1 cellular context compared by ENCODE assay signal in the genomic region with DNA sequence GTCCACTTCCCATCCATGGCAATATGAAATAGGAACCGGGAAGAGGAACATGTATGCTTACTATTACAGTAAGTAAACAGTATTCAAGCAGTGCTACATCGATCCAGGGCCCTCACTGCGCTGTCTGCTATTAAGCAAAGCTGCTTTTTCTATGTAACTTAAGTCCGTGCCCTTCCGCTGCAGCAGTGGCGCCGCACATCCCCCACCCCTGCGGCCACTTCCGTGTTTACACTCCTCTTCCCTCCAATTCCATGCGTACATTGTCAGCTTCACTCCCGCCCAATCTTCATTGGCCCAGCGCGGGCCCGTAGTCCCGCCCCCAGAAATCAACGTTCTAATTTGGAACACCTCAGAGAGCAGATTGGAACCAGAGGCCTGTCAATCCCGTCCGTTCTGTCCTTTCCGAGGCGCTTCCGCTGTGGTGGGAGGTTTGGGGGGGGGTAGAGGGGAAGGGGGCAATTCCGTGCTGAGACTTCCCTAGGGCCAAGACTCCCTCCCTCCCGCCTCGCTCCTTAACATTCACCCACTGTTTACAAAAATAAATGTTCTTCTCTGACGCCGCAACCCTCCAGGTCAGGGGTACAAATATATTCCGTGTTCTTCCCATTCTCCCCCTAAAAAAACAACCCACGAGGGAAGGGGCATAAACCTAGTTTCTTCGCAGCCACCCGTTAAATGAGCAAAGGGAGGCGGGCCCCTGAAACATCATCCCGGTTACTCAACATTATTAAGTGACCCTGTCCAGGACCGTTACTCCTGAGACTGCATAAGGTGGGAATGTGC.
A peak's percentile ranks its signal among the peaks of the same experiment; 100 is the strongest.
TF ChIP-seq lines count a peak whose summit lies in the region.

No MANE protein-coding gene starts in this region.

TF ChIP-seq in K562, 482 proteins besides CTCF, POLR2A, EP300 and RAD21 (continued from another document and continues in another):
- TF ChIP-seq BHLHE40 (IDR thresholded peaks at IDR 0.05; ENCODE audit: low read length) (peak; percentile 25; the same call in 1 of the 2 replicates), HDAC1 (IDR thresholded peaks at IDR 0.05) (peak in 1 of 2 experiments; percentile 98; a peak in 2 of 4 replicates), FOXA1 (IDR thresholded peaks at IDR 0.05; ENCODE audit: borderline replicate concordance) (no peak), TARDBP (IDR thresholded peaks at IDR 0.05) (no peak), BRD9 (IDR thresholded peaks at IDR 0.05; ENCODE audit: low read depth, partially characterized antibody) (peak; percentile 69), E2F3 (CRISPR knock-in tag; IDR thresholded peaks at IDR 0.05) (peak; percentile 86; the same call in 1 of the 2 replicates), GABPB1 (CRISPR knock-in tag; IDR thresholded peaks at IDR 0.05) (peak; percentile 57), ZNF274 (IDR thresholded peaks at IDR 0.05; ENCODE audit: borderline replicate concordance, low read depth, low read length) (no peak), PPARD (CRISPR knock-in tag; IDR thresholded peaks at IDR 0.05) (no peak), CEBPG (CRISPR knock-in tag; IDR thresholded peaks at IDR 0.05) (no peak), CEBPG (tag; conservative IDR thresholded peaks at IDR 0.05 in 1 of 2, IDR thresholded peaks at IDR 0.05 in 1 of 2) (no peak), ZNF551 (CRISPR knock-in tag; IDR thresholded peaks at IDR 0.05) (no peak), RBM22 (IDR thresholded peaks at IDR 0.05; ENCODE audit: low read depth, low read length, poor library complexity, severe bottlenecking) (no peak), POLR2AphosphoS2 (IDR thresholded peaks at IDR 0.05; ENCODE audit: low read length) (peak; percentile 57; the same call in 1 of the 2 replicates), MCM5 (IDR thresholded peaks at IDR 0.05; ENCODE audit: low read depth) (no peak), ZFP1 (CRISPR knock-in tag; IDR thresholded peaks at IDR 0.05) (no peak), FOS (IDR thresholded peaks at IDR 0.05; ENCODE audit: extremely low read depth, insufficient read length) (peak; percentile 85), SMARCA5 (IDR thresholded peaks at IDR 0.05) (no peak), RAD51 (IDR thresholded peaks at IDR 0.05; ENCODE audit: borderline replicate concordance, low read depth) (no peak), SMC3 (conservative IDR thresholded peaks at IDR 0.05; ENCODE audit: insufficient read depth, low read depth, low read length) (no peak), ZBTB17 (CRISPR knock-in tag; IDR thresholded peaks at IDR 0.05) (no peak), HNRNPUL1 (IDR thresholded peaks at IDR 0.05; ENCODE audit: low read length) (no peak)
- TF ChIP-seq, protein P1, sequence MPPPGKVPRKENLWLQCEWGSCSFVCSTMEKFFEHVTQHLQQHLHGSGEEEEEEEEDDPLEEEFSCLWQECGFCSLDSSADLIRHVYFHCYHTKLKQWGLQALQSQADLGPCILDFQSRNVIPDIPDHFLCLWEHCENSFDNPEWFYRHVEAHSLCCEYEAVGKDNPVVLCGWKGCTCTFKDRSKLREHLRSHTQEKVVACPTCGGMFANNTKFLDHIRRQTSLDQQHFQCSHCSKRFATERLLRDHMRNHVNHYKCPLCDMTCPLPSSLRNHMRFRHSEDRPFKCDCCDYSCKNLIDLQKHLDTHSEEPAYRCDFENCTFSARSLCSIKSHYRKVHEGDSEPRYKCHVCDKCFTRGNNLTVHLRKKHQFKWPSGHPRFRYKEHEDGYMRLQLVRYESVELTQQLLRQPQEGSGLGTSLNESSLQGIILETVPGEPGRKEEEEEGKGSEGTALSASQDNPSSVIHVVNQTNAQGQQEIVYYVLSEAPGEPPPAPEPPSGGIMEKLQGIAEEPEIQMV (tag; conservative IDR thresholded peaks at IDR 0.05; ENCODE audit: low read depth): no peak
- TF ChIP-seq, protein P2, sequence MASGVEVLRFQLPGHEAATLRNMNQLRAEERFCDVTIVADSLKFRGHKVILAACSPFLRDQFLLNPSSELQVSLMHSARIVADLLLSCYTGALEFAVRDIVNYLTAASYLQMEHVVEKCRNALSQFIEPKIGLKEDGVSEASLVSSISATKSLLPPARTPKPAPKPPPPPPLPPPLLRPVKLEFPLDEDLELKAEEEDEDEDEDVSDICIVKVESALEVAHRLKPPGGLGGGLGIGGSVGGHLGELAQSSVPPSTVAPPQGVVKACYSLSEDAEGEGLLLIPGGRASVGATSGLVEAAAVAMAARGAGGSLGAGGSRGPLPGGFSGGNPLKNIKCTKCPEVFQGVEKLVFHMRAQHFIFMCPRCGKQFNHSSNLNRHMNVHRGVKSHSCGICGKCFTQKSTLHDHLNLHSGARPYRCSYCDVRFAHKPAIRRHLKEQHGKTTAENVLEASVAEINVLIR (CRISPR knock-in tag; IDR thresholded peaks at IDR 0.05): no peak
- TF ChIP-seq, protein P3, sequence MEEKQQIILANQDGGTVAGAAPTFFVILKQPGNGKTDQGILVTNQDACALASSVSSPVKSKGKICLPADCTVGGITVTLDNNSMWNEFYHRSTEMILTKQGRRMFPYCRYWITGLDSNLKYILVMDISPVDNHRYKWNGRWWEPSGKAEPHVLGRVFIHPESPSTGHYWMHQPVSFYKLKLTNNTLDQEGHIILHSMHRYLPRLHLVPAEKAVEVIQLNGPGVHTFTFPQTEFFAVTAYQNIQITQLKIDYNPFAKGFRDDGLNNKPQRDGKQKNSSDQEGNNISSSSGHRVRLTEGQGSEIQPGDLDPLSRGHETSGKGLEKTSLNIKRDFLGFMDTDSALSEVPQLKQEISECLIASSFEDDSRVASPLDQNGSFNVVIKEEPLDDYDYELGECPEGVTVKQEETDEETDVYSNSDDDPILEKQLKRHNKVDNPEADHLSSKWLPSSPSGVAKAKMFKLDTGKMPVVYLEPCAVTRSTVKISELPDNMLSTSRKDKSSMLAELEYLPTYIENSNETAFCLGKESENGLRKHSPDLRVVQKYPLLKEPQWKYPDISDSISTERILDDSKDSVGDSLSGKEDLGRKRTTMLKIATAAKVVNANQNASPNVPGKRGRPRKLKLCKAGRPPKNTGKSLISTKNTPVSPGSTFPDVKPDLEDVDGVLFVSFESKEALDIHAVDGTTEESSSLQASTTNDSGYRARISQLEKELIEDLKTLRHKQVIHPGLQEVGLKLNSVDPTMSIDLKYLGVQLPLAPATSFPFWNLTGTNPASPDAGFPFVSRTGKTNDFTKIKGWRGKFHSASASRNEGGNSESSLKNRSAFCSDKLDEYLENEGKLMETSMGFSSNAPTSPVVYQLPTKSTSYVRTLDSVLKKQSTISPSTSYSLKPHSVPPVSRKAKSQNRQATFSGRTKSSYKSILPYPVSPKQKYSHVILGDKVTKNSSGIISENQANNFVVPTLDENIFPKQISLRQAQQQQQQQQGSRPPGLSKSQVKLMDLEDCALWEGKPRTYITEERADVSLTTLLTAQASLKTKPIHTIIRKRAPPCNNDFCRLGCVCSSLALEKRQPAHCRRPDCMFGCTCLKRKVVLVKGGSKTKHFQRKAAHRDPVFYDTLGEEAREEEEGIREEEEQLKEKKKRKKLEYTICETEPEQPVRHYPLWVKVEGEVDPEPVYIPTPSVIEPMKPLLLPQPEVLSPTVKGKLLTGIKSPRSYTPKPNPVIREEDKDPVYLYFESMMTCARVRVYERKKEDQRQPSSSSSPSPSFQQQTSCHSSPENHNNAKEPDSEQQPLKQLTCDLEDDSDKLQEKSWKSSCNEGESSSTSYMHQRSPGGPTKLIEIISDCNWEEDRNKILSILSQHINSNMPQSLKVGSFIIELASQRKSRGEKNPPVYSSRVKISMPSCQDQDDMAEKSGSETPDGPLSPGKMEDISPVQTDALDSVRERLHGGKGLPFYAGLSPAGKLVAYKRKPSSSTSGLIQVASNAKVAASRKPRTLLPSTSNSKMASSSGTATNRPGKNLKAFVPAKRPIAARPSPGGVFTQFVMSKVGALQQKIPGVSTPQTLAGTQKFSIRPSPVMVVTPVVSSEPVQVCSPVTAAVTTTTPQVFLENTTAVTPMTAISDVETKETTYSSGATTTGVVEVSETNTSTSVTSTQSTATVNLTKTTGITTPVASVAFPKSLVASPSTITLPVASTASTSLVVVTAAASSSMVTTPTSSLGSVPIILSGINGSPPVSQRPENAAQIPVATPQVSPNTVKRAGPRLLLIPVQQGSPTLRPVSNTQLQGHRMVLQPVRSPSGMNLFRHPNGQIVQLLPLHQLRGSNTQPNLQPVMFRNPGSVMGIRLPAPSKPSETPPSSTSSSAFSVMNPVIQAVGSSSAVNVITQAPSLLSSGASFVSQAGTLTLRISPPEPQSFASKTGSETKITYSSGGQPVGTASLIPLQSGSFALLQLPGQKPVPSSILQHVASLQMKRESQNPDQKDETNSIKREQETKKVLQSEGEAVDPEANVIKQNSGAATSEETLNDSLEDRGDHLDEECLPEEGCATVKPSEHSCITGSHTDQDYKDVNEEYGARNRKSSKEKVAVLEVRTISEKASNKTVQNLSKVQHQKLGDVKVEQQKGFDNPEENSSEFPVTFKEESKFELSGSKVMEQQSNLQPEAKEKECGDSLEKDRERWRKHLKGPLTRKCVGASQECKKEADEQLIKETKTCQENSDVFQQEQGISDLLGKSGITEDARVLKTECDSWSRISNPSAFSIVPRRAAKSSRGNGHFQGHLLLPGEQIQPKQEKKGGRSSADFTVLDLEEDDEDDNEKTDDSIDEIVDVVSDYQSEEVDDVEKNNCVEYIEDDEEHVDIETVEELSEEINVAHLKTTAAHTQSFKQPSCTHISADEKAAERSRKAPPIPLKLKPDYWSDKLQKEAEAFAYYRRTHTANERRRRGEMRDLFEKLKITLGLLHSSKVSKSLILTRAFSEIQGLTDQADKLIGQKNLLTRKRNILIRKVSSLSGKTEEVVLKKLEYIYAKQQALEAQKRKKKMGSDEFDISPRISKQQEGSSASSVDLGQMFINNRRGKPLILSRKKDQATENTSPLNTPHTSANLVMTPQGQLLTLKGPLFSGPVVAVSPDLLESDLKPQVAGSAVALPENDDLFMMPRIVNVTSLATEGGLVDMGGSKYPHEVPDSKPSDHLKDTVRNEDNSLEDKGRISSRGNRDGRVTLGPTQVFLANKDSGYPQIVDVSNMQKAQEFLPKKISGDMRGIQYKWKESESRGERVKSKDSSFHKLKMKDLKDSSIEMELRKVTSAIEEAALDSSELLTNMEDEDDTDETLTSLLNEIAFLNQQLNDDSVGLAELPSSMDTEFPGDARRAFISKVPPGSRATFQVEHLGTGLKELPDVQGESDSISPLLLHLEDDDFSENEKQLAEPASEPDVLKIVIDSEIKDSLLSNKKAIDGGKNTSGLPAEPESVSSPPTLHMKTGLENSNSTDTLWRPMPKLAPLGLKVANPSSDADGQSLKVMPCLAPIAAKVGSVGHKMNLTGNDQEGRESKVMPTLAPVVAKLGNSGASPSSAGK (IDR thresholded peaks at IDR 0.05): peak; percentile 39; the same call in 1 of the 2 replicates
- TF ChIP-seq, protein P4, sequence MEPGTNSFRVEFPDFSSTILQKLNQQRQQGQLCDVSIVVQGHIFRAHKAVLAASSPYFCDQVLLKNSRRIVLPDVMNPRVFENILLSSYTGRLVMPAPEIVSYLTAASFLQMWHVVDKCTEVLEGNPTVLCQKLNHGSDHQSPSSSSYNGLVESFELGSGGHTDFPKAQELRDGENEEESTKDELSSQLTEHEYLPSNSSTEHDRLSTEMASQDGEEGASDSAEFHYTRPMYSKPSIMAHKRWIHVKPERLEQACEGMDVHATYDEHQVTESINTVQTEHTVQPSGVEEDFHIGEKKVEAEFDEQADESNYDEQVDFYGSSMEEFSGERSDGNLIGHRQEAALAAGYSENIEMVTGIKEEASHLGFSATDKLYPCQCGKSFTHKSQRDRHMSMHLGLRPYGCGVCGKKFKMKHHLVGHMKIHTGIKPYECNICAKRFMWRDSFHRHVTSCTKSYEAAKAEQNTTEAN (CRISPR knock-in tag; IDR thresholded peaks at IDR 0.05): no peak
- TF ChIP-seq, protein P5, sequence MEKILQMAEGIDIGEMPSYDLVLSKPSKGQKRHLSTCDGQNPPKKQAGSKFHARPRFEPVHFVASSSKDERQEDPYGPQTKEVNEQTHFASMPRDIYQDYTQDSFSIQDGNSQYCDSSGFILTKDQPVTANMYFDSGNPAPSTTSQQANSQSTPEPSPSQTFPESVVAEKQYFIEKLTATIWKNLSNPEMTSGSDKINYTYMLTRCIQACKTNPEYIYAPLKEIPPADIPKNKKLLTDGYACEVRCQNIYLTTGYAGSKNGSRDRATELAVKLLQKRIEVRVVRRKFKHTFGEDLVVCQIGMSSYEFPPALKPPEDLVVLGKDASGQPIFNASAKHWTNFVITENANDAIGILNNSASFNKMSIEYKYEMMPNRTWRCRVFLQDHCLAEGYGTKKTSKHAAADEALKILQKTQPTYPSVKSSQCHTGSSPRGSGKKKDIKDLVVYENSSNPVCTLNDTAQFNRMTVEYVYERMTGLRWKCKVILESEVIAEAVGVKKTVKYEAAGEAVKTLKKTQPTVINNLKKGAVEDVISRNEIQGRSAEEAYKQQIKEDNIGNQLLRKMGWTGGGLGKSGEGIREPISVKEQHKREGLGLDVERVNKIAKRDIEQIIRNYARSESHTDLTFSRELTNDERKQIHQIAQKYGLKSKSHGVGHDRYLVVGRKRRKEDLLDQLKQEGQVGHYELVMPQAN (IDR thresholded peaks at IDR 0.05; ENCODE audit: borderline replicate concordance): peak; percentile 92
- TF ChIP-seq, protein P6, sequence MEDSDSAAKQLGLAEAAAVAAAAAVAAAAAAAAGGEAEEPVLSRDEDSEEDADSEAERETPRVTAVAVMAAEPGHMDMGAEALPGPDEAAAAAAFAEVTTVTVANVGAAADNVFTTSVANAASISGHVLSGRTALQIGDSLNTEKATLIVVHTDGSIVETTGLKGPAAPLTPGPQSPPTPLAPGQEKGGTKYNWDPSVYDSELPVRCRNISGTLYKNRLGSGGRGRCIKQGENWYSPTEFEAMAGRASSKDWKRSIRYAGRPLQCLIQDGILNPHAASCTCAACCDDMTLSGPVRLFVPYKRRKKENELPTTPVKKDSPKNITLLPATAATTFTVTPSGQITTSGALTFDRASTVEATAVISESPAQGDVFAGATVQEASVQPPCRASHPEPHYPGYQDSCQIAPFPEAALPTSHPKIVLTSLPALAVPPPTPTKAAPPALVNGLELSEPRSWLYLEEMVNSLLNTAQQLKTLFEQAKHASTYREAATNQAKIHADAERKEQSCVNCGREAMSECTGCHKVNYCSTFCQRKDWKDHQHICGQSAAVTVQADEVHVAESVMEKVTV (CRISPR knock-in tag; IDR thresholded peaks at IDR 0.05): no peak
- TF ChIP-seq, protein P7, sequence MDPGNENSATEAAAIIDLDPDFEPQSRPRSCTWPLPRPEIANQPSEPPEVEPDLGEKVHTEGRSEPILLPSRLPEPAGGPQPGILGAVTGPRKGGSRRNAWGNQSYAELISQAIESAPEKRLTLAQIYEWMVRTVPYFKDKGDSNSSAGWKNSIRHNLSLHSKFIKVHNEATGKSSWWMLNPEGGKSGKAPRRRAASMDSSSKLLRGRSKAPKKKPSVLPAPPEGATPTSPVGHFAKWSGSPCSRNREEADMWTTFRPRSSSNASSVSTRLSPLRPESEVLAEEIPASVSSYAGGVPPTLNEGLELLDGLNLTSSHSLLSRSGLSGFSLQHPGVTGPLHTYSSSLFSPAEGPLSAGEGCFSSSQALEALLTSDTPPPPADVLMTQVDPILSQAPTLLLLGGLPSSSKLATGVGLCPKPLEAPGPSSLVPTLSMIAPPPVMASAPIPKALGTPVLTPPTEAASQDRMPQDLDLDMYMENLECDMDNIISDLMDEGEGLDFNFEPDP (CRISPR knock-in tag; IDR thresholded peaks at IDR 0.05): no peak
- TF ChIP-seq, protein P8, sequence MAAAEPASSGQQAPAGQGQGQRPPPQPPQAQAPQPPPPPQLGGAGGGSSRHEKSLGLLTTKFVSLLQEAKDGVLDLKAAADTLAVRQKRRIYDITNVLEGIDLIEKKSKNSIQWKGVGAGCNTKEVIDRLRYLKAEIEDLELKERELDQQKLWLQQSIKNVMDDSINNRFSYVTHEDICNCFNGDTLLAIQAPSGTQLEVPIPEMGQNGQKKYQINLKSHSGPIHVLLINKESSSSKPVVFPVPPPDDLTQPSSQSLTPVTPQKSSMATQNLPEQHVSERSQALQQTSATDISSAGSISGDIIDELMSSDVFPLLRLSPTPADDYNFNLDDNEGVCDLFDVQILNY (CRISPR knock-in tag; IDR thresholded peaks at IDR 0.05): 0 out of 2 replicates have a peak, but pooled peaks have one; percentile 21
